In the genomic region with DNA sequence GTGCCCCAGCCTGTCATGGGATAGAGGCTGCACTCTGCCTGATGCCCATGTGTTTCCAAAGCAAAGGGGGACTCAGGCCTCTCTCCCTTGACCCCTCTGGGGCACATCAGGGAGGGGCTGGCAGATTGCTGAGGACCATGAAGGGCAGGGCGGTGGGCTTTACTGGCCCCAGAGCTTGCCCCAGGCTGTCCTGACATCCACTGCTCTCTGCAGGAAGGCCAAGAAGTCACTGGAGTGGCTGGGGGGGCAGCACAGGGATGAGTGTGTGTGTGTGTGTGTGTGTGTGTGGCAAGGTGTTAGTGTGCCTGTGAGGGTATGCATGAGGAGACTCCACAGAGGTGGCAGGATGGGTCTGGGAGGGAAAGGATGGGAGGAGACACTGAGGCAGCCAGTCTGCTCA, we compare ENCODE assay signal across 13 cellular contexts.
DNase-seq lines count a peak whose midpoint lies in the region; ATAC-seq, FAIRE-seq and TF ChIP-seq lines count a peak whose summit lies in the region.
"Had no signal": no experiment of that assay in that cellular context is flagged by ENCODE, and none has a peak within 500 bp of the region (broad histone marks: within the 10 kb centered on the region; RNA-seq: fewer than 3 reads in every experiment).

No MANE protein-coding gene starts in this region.

- H3K27ac ChIP-seq in A549, result peak overlapping the region; percentile 19 to 73; a peak in 4 of 6 replicates
- H3K27ac ChIP-seq in endodermal cell (ENCODE audit: low read depth, low read length), result no peak overlapping the region
- peak overlapping the region; percentile 5 for H3K27ac ChIP-seq in temporal lobe (ENCODE audit: low read depth, low read length)
- H3K27ac ChIP-seq in RWPE1, result no peak overlapping the region
- H3K27ac ChIP-seq in heart right ventricle, result no peak overlapping the region
- H3K27ac ChIP-seq: 22Rv1, BLaER1 had no signal

- H3K4me1 Mint-ChIP-seq in endodermal cell, result peaks cover 49% of the 10 kb centered on the region
- peaks cover 8% of the 10 kb centered on the region for H3K4me1 Mint-ChIP-seq in osteocyte (ENCODE audit: unreplicated experiment)

- H3K9me3 ChIP-seq in A549, result no peaks in the 10 kb centered on the region
- H3K9me3 ChIP-seq in endodermal cell (ENCODE audit: control insufficient read depth, low read length), result no peaks in the 10 kb centered on the region
- no peaks in the 10 kb centered on the region for H3K9me3 ChIP-seq in heart right ventricle
- H3K9me3 ChIP-seq: BLaER1 had no signal

- H3K36me3 ChIP-seq in endodermal cell (ENCODE audit: control insufficient read depth, insufficient read depth, low read length) (no peaks in the 10 kb centered on the region), heart right ventricle (no peaks in the 10 kb centered on the region)
- H3K36me3 ChIP-seq: BLaER1 had no signal

- H3K4me1 ChIP-seq in A549 (peaks cover 47% of the 10 kb centered on the region), endodermal cell (ENCODE audit: control insufficient read depth, insufficient read depth, low read length) (peaks cover 12% of the 10 kb centered on the region), heart right ventricle (peaks cover 0 to 14% (median 0%) of the 10 kb centered on the region in 9 donors)
- H3K4me1 ChIP-seq: BLaER1 had no signal

- no CpG with 5 or more reads among the region's 1 CpG for WGBS in A549 (ENCODE audit: missing lambda C conversion rate)
- WGBS in endodermal cell (ENCODE audit: insufficient coverage in 1 of 2, insufficient read length in 1 of 2), 2 experiments, result 86% methylated on average over 1 of the region's 1 CpG; no CpG with 5 or more reads in 1 of the 2 experiments
- 95 to 96% methylated on average over 1 of the region's 1 CpG for WGBS in heart right ventricle, 2 donors

- no peak for TF ChIP-seq POLR2A in A549 (IDR thresholded peaks at IDR 0.05; ENCODE audit: low read length)

- DNase-seq in A549 (ENCODE audit: low read depth in 1 of 2, low spot score in 1 of 2) (no peak), endodermal cell (peak; percentile 22), osteocyte (ENCODE audit: extremely low spot score, unreplicated experiment) (peak; percentile 77), RPMI8226 (no peak), RWPE1 (ENCODE audit: low spot score) (no peak), heart right ventricle (no peak)
- DNase-seq: AML-193; CD4-positive, CD25-positive, alpha-beta regulatory T cell; GF-D8; HCEC 1CT had no signal

- no peak overlapping the region for H3K9ac ChIP-seq in endodermal cell (ENCODE audit: extremely low read depth, low read length, poor library complexity, severe bottlenecking)
- H3K9ac ChIP-seq: BLaER1 had no signal

- no peak for ATAC-seq in A549
- ATAC-seq in heart right ventricle, result no peak

- H3K4me3 Mint-ChIP-seq in endodermal cell, result no peak overlapping the region
- no peak overlapping the region for H3K4me3 Mint-ChIP-seq in osteocyte (ENCODE audit: unreplicated experiment)
- H3K4me3 Mint-ChIP-seq: CD4-positive, CD25-positive, alpha-beta regulatory T cell had no signal

- FAIRE-seq in A549 (lab: Jason Lieb, UNC), result no peak

- POLR2A ChIA-PET in A549 (lab: Yijun Ruan, JAX), result no interaction called here
- POLR2A ChIA-PET in RWPE1 (lab: Yijun Ruan, JAX; ENCODE audit: low non-redundant PET), result no interaction called here

- H3K9me3 Mint-ChIP-seq in endodermal cell (no peaks in the 10 kb centered on the region), osteocyte (ENCODE audit: unreplicated experiment) (no peaks in the 10 kb centered on the region)

- intact Hi-C loops in heart right ventricle (cut with DNase I), result no loop called here

- TF ChIP-seq RAD21 in A549 (conservative IDR thresholded peaks at IDR 0.05 in 1 of 2, IDR thresholded peaks at IDR 0.05 in 1 of 2), result no peak

- no peaks in the 10 kb centered on the region for H3K36me3 Mint-ChIP-seq in endodermal cell (ENCODE audit: low read depth)
- no peaks in the 10 kb centered on the region for H3K36me3 Mint-ChIP-seq in osteocyte (ENCODE audit: unreplicated experiment)
- H3K36me3 Mint-ChIP-seq: CD4-positive, CD25-positive, alpha-beta regulatory T cell had no signal

- no peak for TF ChIP-seq EP300 in A549 (IDR thresholded peaks at IDR 0.05)

- H3K27me3 Mint-ChIP-seq in endodermal cell (ENCODE audit: insufficient read depth), result peaks cover 3% of the 10 kb centered on the region
- no peaks in the 10 kb centered on the region for H3K27me3 Mint-ChIP-seq in osteocyte (ENCODE audit: unreplicated experiment)

- CTCF ChIA-PET in A549 (lab: Yijun Ruan, JAX) (interaction anchor here (0.9 kb wide), 1 partner anchor 10 kb away, joined by 3 read pairs; no protein-coding TSS in a partner anchor), RWPE1 (lab: Yijun Ruan, JAX) (interaction anchor here (0.5 kb wide), 1 partner anchor 1619 kb away, joined by 5 read pairs; no protein-coding TSS in a partner anchor)

- TF ChIP-seq CTCF in A549 (IDR thresholded peaks at IDR 0.05) (no peak), endodermal cell (conservative IDR thresholded peaks at IDR 0.05) (no peak), osteocyte (IDR thresholded peaks at IDR 0.05) (no peak), RWPE1 (conservative IDR thresholded peaks at IDR 0.05; ENCODE audit: low read depth) (no peak), heart right ventricle (IDR thresholded peaks at IDR 0.05) (no peak)

- H3K4me3 ChIP-seq in A549, result no peak overlapping the region
- H3K4me3 ChIP-seq in endodermal cell (ENCODE audit: low read length), result no peak overlapping the region
- no peak overlapping the region for H3K4me3 ChIP-seq in heart right ventricle
- H3K4me3 ChIP-seq: BLaER1 had no signal

- no peak overlapping the region for H3K27ac Mint-ChIP-seq in endodermal cell
- no peak overlapping the region for H3K27ac Mint-ChIP-seq in osteocyte (ENCODE audit: unreplicated experiment)

- no peak overlapping the region for H3K4me2 ChIP-seq in A549
- H3K4me2 ChIP-seq: BLaER1 had no signal

- H3K27me3 ChIP-seq in endodermal cell (ENCODE audit: control insufficient read depth, insufficient read depth, low read length, poor library complexity, severe bottlenecking) (no peaks in the 10 kb centered on the region), heart right ventricle (no peaks in the 10 kb centered on the region)
- H3K27me3 ChIP-seq: BLaER1 had no signal

TF ChIP-seq in A549, 52 proteins besides CTCF, POLR2A, EP300 and RAD21:
- TF ChIP-seq TFCP2L1 (CRISPR knock-in tag; IDR thresholded peaks at IDR 0.05) (no peak), EHMT2 (IDR thresholded peaks at IDR 0.05; ENCODE audit: low read depth) (no peak), MAZ (IDR thresholded peaks at IDR 0.05; ENCODE audit: borderline replicate concordance, low read depth, low read length) (no peak), KDM5A (IDR thresholded peaks at IDR 0.05) (no peak), ZNF302 (CRISPR knock-in tag; IDR thresholded peaks at IDR 0.05) (no peak), FOSB (CRISPR knock-in tag; IDR thresholded peaks at IDR 0.05) (no peak), HEYL (CRISPR knock-in tag; IDR thresholded peaks at IDR 0.05) (no peak)
TF ChIP-seq in A549: peak in this region for 0.

Comparison
In these comparisons a context has a peak if more than half of its experiments do, and no peak if none do; other contexts are left out.
1. DNase-seq: peak in endodermal cell (single experiment) and osteocyte (single experiment); none in A549 (0 of 2), RPMI8226 (single experiment), RWPE1 (single experiment) and heart right ventricle (0 of 2).
2. H3K27ac ChIP-seq: peak in A549 (2 of 2) and temporal lobe (single experiment); none in endodermal cell (single experiment), RWPE1 (single experiment) and heart right ventricle (0 of 10).